ENCODE assay signal across 1 cellular context in the genomic region with DNA sequence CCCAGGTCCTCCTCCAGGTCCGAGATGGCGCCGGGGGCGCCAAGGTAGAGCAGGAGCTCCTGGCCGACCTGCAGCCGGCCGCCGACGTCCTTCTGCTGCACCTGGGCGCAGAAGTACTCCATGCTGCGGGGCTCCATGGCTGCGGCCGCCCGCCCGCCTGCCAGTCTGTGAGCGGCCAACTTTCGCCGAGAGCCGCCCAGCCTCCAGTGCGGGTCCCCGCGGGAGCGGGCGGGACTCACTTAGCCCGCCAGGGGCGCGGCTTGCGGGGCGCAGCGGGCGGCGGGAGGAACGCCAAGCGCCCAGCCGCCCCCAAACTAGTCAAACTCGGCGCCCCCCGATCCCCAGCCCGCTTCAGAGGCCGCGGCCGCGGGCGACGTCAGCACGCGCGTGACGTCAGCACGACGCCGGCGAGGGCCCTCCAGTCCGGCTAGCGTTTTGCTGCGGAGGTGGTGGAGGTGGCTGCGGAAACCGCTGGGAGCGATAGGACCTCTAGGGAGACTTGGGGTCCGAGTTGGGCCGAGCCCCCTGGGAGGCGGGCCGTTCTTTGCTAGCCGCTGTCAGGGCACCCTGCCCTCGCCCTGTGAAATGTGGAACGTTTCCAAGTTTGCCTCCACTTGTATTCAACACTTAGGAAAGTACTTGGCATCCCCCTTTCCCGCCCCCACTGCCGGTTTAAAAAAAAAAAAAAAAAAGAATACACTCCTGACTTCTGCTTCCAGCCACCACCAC.
TF ChIP-seq lines count a peak whose summit lies in the region.

Gene CLASP2, minus strand, starts transcription at position 389 of the 729 bp plus-strand sequence. Its CDS starts 252 bp downstream, at position 137.

TF ChIP-seq in Ishikawa, 13 proteins besides CTCF, POLR2A, EP300 and RAD21 (continued from another document):
- TF ChIP-seq REST (IDR thresholded peaks at IDR 0.05; ENCODE audit: low read depth) (no peak), EGR1 (IDR thresholded peaks at IDR 0.05) (peak; percentile 67), ZBTB7A (IDR thresholded peaks at IDR 0.05; ENCODE audit: low read depth) (peak; percentile 90), TEAD4 (IDR thresholded peaks at IDR 0.05) (no peak), CREB1 (IDR thresholded peaks at IDR 0.05; ENCODE audit: low read depth) (peak; percentile 84), TAF1 (IDR thresholded peaks at IDR 0.05; ENCODE audit: low read depth) (peak; percentile 68; the same call in 1 of the 2 replicates)
